In genomic region chr2:28350196-28350595, GRCh38 we compare ENCODE assay signal across 27 cellular contexts. TPM values are rescaled to one million over a fixed set of nuclear protein-coding genes. Genes with fewer than 3 reads are reported as not detected.
DNase-seq lines count a peak whose midpoint lies in the region; ATAC-seq, FAIRE-seq and TF ChIP-seq lines count a peak whose summit lies in the region.
"Had no signal": no experiment of that assay in that cellular context is flagged by ENCODE, and none has a peak within 500 bp of the region (broad histone marks: within the 10 kb centered on the region; RNA-seq: fewer than 3 reads in every experiment).

No MANE protein-coding gene starts in this region.

- peak overlapping the region; percentile 70 for H2BK12ac ChIP-seq in trophoblast cell (ENCODE audit: low read length)

- no peaks in the 10 kb centered on the region for H3K79me2 ChIP-seq in trophoblast cell (ENCODE audit: control insufficient read depth, insufficient read depth, low read length, poor library complexity)

- intact Hi-C loops in IMR-90 (cut with micrococcal nuclease) (no loop called here), kidney (cut with DNase I) (no loop called here)

- H3K14ac ChIP-seq in IMR-90 (replicated peaks; ENCODE audit: low read depth, low read length) (no peak overlapping the region), trophoblast cell (ENCODE audit: low read length) (peak overlapping the region; percentile 26)

- peaks cover 7% of the 10 kb centered on the region for H3K36me3 Mint-ChIP-seq in stimulated activated effector memory CD8-positive, alpha-beta T cell treated with anti-CD3 and anti-CD28 coated beads, Interleukin-12 subunit alpha, Interleukin-12 subunit beta, amount 100 ng/mL, for 72 hours
- H3K36me3 Mint-ChIP-seq: CD8-positive, alpha-beta T cell had no signal

- peak overlapping the region; percentile 90 for H3K27ac Mint-ChIP-seq in stimulated activated effector memory CD8-positive, alpha-beta T cell treated with anti-CD3 and anti-CD28 coated beads, Interleukin-12 subunit alpha, Interleukin-12 subunit beta, amount 100 ng/mL, for 72 hours
- H3K27ac Mint-ChIP-seq: B cell; CD8-positive, alpha-beta T cell had no signal

- no peaks in the 10 kb centered on the region for H4K20me1 ChIP-seq in IMR-90 (ENCODE audit: insufficient read depth, low read length)

- ATAC-seq in IMR-90 (ENCODE audit: low read depth): no peak
- ATAC-seq in stimulated activated effector memory CD8-positive, alpha-beta T cell treated with anti-CD3 and anti-CD28 coated beads, Interleukin-12 subunit alpha, Interleukin-12 subunit beta, amount 100 ng/mL, for 72 hours: no peak
- ATAC-seq in HG03175 (IDR thresholded peaks at IDR 0.05; ENCODE audit: unreplicated experiment): no peak
- ATAC-seq: CD8-positive, alpha-beta T cell; GM12878; HCT116 had no signal

- H3K79me1 ChIP-seq in IMR-90 (ENCODE audit: low read depth in 1 of 2, low read length in 2 of 2): no peaks in the 10 kb centered on the region
- H3K79me1 ChIP-seq in trophoblast cell (ENCODE audit: low read length): peaks cover 15% of the 10 kb centered on the region

- H2BK5ac ChIP-seq in IMR-90 (ENCODE audit: low read depth, low read length, poor library complexity, severe bottlenecking) (no peak overlapping the region), trophoblast cell (ENCODE audit: low read depth, low read length, poor library complexity) (no peak overlapping the region)

- H2AK5ac ChIP-seq in IMR-90 (ENCODE audit: low read depth, low read length) (0 out of 2 replicates have a peak overlapping the region, but pooled peaks have one; percentile 11), trophoblast cell (ENCODE audit: low read length) (peak overlapping the region; percentile 32)

- no peak overlapping the region for H3K56ac ChIP-seq in IMR-90 (ENCODE audit: extremely low read depth, insufficient read depth, low read length)

- H3K9me3 ChIP-seq in IMR-90 (ENCODE audit: control insufficient read depth, insufficient read depth, low read length): no peaks in the 10 kb centered on the region
- no peaks in the 10 kb centered on the region for H3K9me3 ChIP-seq in kidney (ENCODE audit: control insufficient read depth in 1 of 2, low read length in 2 of 2)
- H3K9me3 ChIP-seq in trophoblast cell (ENCODE audit: insufficient read depth, low read depth, low read length): no peaks in the 10 kb centered on the region
- H3K9me3 ChIP-seq: Caco-2, SK-N-SH had no signal

- H2AK9ac ChIP-seq in IMR-90 (replicated peaks; ENCODE audit: low read depth, low read length, poor library complexity): no peak overlapping the region

- no peak for TF ChIP-seq RAD21 in IMR-90 (IDR thresholded peaks at IDR 0.05; ENCODE audit: low read length)

- H3K9me3 Mint-ChIP-seq in stimulated activated effector memory CD8-positive, alpha-beta T cell treated with anti-CD3 and anti-CD28 coated beads, Interleukin-12 subunit alpha, Interleukin-12 subunit beta, amount 100 ng/mL, for 72 hours: no peaks in the 10 kb centered on the region
- H3K9me3 Mint-ChIP-seq: CD8-positive, alpha-beta T cell had no signal

- H3K4me3 ChIP-seq in IMR-90 (ENCODE audit: insufficient read depth, low read depth, low read length): no peak overlapping the region
- H3K4me3 ChIP-seq in kidney (ENCODE audit: low read length in 2 of 2): no peak overlapping the region
- H3K4me3 ChIP-seq in trophoblast cell (ENCODE audit: low read depth, low read length): no peak overlapping the region
- H3K4me3 ChIP-seq: GM12878 had no signal

- no peak overlapping the region for H4K91ac ChIP-seq in IMR-90 (ENCODE audit: insufficient read depth, low read depth, low read length)
- peak overlapping the region; percentile 15 for H4K91ac ChIP-seq in trophoblast cell (ENCODE audit: low read depth, low read length)

- no peak overlapping the region for H4K8ac ChIP-seq in IMR-90 (ENCODE audit: low read depth in 2 of 2, low read length in 2 of 2)
- no peak overlapping the region for H4K8ac ChIP-seq in trophoblast cell (ENCODE audit: low read depth, low read length)

- in situ Hi-C loops in IMR-90 (cut with MboI; ENCODE audit: low sequenced_read_pairs): no loop called here

- no peak overlapping the region for H2BK20ac ChIP-seq in IMR-90 (ENCODE audit: low read depth, low read length)

- H3K9ac ChIP-seq in IMR-90 (ENCODE audit: low read depth, low read length) (no peak overlapping the region), kidney (ENCODE audit: low read length in 2 of 2) (no peak overlapping the region), trophoblast cell (ENCODE audit: low read length) (no peak overlapping the region)
- H3K9ac ChIP-seq: SK-N-SH had no signal

- no peak overlapping the region for H4K12ac ChIP-seq in trophoblast cell (ENCODE audit: low read depth, low read length)

- BruUV-seq in IMR-90 (replicated peaks; lab: Mats Ljungman, UMichigan): no TSS peak

- dilution Hi-C loops in IMR-90 (cut with HindIII; ENCODE audit: low sequenced_read_pairs, unreplicated experiment): no loop called here

- H3K9me1 ChIP-seq in IMR-90 (ENCODE audit: insufficient read depth, low read length): peaks cover 9% of the 10 kb centered on the region

- H2BK15ac ChIP-seq in IMR-90 (ENCODE audit: low read depth, low read length): no peak overlapping the region

- H3K27ac ChIP-seq in IMR-90 (ENCODE audit: insufficient read depth, low read length): no peak overlapping the region
- no peak overlapping the region for H3K27ac ChIP-seq in kidney (ENCODE audit: low read depth in 2 of 2, low read length in 2 of 2)
- H3K27ac ChIP-seq in trophoblast cell (ENCODE audit: low read depth, low read length): no peak overlapping the region
- H3K27ac ChIP-seq: C4-2B had no signal

- TF ChIP-seq CTCF in IMR-90 (conservative IDR thresholded peaks at IDR 0.05; ENCODE audit: low read depth, low read length) (no peak), kidney (IDR thresholded peaks at IDR 0.05; ENCODE audit: borderline replicate concordance, extremely low read depth, insufficient read depth) (no peak)

- DNase-seq in IMR-90: no peak
- DNase-seq in kidney: peak; percentile 72
- DNase-seq in trophoblast cell: no peak
- DNase-seq in stimulated activated effector memory CD8-positive, alpha-beta T cell treated with anti-CD3 and anti-CD28 coated beads, Interleukin-12 subunit alpha, Interleukin-12 subunit beta, amount 100 ng/mL, for 72 hours (ENCODE audit: low spot score in 2 of 2): no peak
- no peak for DNase-seq in SIG-M5 treated with dmso at 0.1 percent for 504 hours (lab: John Stamatoyannopoulos, UW; ENCODE audit: unreplicated experiment)
- DNase-seq in NCI-H524 treated with DMSO at 0.1 percent for 48 hours (lab: John Stamatoyannopoulos, UW): no peak
- DNase-seq: Caco-2; CD8-positive, alpha-beta T cell; EL; GDM1; KBM-7; MV-4-11; NCI-H1105; NCI-H1436 treated with DMSO at 0.1 percent for 48 hours; NCI-H187 treated with DMSO at 0.1 percent for 48 hours; NCI-H2171 treated with DMSO at 0.1 percent for 48 hours; NCI-H345; NCI-H510A treated with DMSO at 0.1 percent for 48 hours; NCI-H748 treated with DMSO at 0.1 percent for 48 hours; SIG-M5; SK-N-SH had no signal

- H3K23ac ChIP-seq in IMR-90 (ENCODE audit: low read depth, low read length): no peak overlapping the region
- no peak overlapping the region for H3K23ac ChIP-seq in trophoblast cell (ENCODE audit: low read length)

- CTCF ChIA-PET in IMR-90 (lab: Yijun Ruan, JAX): no interaction called here

- H3K18ac ChIP-seq in IMR-90 (ENCODE audit: low read depth, low read length): no peak overlapping the region
- H3K18ac ChIP-seq in trophoblast cell (ENCODE audit: low read length): no peak overlapping the region

- peaks cover 7% of the 10 kb centered on the region for H3K4me1 ChIP-seq in IMR-90 (ENCODE audit: control insufficient read depth, insufficient read depth, low read length)
- H3K4me1 ChIP-seq in kidney (ENCODE audit: control insufficient read depth in 1 of 2, insufficient read depth in 1 of 2, low read depth in 1 of 2, low read length in 2 of 2): no peaks in the 10 kb centered on the region
- peaks cover 20 to 21% of the 10 kb centered on the region in 2 experiments for H3K4me1 ChIP-seq in trophoblast cell (ENCODE audit: control insufficient read depth in 1 of 2, insufficient read depth in 2 of 2, low read length in 2 of 2)
- H3K4me1 ChIP-seq: Caco-2 had no signal

- H3K4me1 Mint-ChIP-seq in stimulated activated effector memory CD8-positive, alpha-beta T cell treated with anti-CD3 and anti-CD28 coated beads, Interleukin-12 subunit alpha, Interleukin-12 subunit beta, amount 100 ng/mL, for 72 hours: peaks cover 51% of the 10 kb centered on the region
- H3K4me1 Mint-ChIP-seq: B cell had no signal

- POLR2A ChIA-PET in IMR-90 (lab: Charles Lee; ENCODE audit: unreplicated experiment): no interaction called here

- H4K5ac ChIP-seq in IMR-90 (ENCODE audit: low read depth, low read length): no peak overlapping the region

- H3K4ac ChIP-seq in IMR-90 (ENCODE audit: low read depth, low read length) (no peak overlapping the region), trophoblast cell (ENCODE audit: low read depth, low read length) (no peak overlapping the region)

- FAIRE-seq in kidney (lab: Jason Lieb, UNC): no peak
- FAIRE-seq: GM12878, RCC 7860 had no signal

- WGBS in IMR-90 (ENCODE audit: extremely low coverage in 2 of 2, insufficient read length in 1 of 2), 2 experiments: 100% methylated on average over 5 of the region's 17 CpGs; no CpG with 5 or more reads in 1 of the 2 experiments
- WGBS in trophoblast cell (ENCODE audit: extremely low coverage, insufficient coverage, insufficient read length): no CpG with 5 or more reads among the region's 17 CpGs

- no peaks in the 10 kb centered on the region for H3K27me3 ChIP-seq in IMR-90 (ENCODE audit: control insufficient read depth, insufficient read depth, low read length)
- H3K27me3 ChIP-seq in trophoblast cell (ENCODE audit: insufficient read depth, low read length): no peaks in the 10 kb centered on the region

- H2AFZ ChIP-seq in IMR-90 (replicated peaks; ENCODE audit: low read length, poor library complexity) (no peak overlapping the region), trophoblast cell (ENCODE audit: insufficient read depth, low read length, poor library complexity) (no peak overlapping the region)

- H2BK120ac ChIP-seq in IMR-90 (ENCODE audit: low read depth, low read length): no peak overlapping the region
- no peak overlapping the region for H2BK120ac ChIP-seq in trophoblast cell (ENCODE audit: insufficient read depth, low read length, poor library complexity)

- H3K4me2 ChIP-seq in IMR-90 (ENCODE audit: low read depth, low read length) (no peak overlapping the region), trophoblast cell (ENCODE audit: low read length) (no peak overlapping the region)
- H3K4me2 ChIP-seq: SK-N-SH had no signal

- TF ChIP-seq POLR2A in IMR-90 (IDR thresholded peaks at IDR 0.05; ENCODE audit: low read depth, low read length): no peak

- peak overlapping the region; percentile 21 for H3K4me3 Mint-ChIP-seq in stimulated activated effector memory CD8-positive, alpha-beta T cell treated with anti-CD3 and anti-CD28 coated beads, Interleukin-12 subunit alpha, Interleukin-12 subunit beta, amount 100 ng/mL, for 72 hours
- H3K4me3 Mint-ChIP-seq: B cell; CD8-positive, alpha-beta T cell had no signal

- H3K36me3 ChIP-seq in IMR-90 (ENCODE audit: control insufficient read depth, insufficient read depth, low read length): no peaks in the 10 kb centered on the region
- no peaks in the 10 kb centered on the region for H3K36me3 ChIP-seq in kidney (ENCODE audit: control insufficient read depth in 1 of 2, insufficient read depth in 2 of 2, low read length in 2 of 2)
- H3K36me3 ChIP-seq in trophoblast cell (ENCODE audit: control insufficient read depth in 1 of 2, insufficient read depth in 2 of 2, low read length in 2 of 2): no peaks in the 10 kb centered on the region

RNA-seq across cellular contexts. Expression of gene FOSL2, which starts 42.5 kb away (rescaled TPM):
- total RNA-seq in IMR-90 (2012; rRNA removed): 31.4 and 32.2 TPM in 2 replicates
- 46.3 and 51.1 TPM in 2 replicates for polyA plus RNA-seq in IMR-90 (2012; rRNA removed)
- polyA plus RNA-seq in IMR-90 (2012; cell fraction: cytosol; rRNA removed): 52.1 and 52.3 TPM in 2 replicates
- polyA plus RNA-seq in IMR-90 (2012; cell fraction: nucleus; rRNA removed; ENCODE audit: low replicate concordance): 91.1 and 119 TPM in 2 replicates
- total RNA-seq in kidney: 149 TPM
- polyA plus RNA-seq in kidney (ENCODE audit: insufficient read depth, low read depth, low replicate concordance): 20.6 TPM
- 25.9 and 27.5 TPM in 2 replicates for polyA plus RNA-seq in trophoblast cell (2013)
